13 cellular contexts compared by ENCODE assay signal in genomic region chr16:50626868-50627267, GRCh38. TPM values are rescaled to one million over a fixed set of nuclear protein-coding genes. Genes with fewer than 3 reads are reported as not detected.
A peak's percentile ranks its signal among the peaks of the same experiment; 100 is the strongest.
DNase-seq lines count a peak whose midpoint lies in the region; ATAC-seq and TF ChIP-seq lines count a peak whose summit lies in the region.
"Had no signal": no experiment of that assay in that cellular context is flagged by ENCODE, and none has a peak within 500 bp of the region (broad histone marks: within the 10 kb centered on the region; RNA-seq: fewer than 3 reads in every experiment).

No MANE protein-coding gene starts in this region.

- H3K27me3 Mint-ChIP-seq in CD4-positive, alpha-beta T cell, result no peaks in the 10 kb centered on the region
- no peaks in the 10 kb centered on the region for H3K27me3 Mint-ChIP-seq in nephron (ENCODE audit: low read depth)
- H3K27me3 Mint-ChIP-seq: activated B cell treated with CpG ODN at 0.5 μM for 24 hours had no signal

- peak overlapping the region; percentile 76 for H3K27ac Mint-ChIP-seq in CD4-positive, alpha-beta T cell
- H3K27ac Mint-ChIP-seq in activated naive CD4-positive, alpha-beta T cell treated with anti-CD3 and anti-CD28 coated beads, Interleukin-2, amount 50 U/mL, for 72 hours, result peak overlapping the region; percentile 83 to 92
- H3K27ac Mint-ChIP-seq in nephron, result peak overlapping the region in 2 of 3 experiments; percentile 50 to 78
- H3K27ac Mint-ChIP-seq: activated B cell treated with CpG ODN at 0.5 μM for 24 hours had no signal

- DNase-seq in CD4-positive, alpha-beta T cell, result peak in 1 of 10 experiments; percentile 2
- DNase-seq in HL-60 (ENCODE audit: low read depth in 1 of 2, low spot score in 1 of 2), result peak in 1 of 2 experiments; percentile 71
- no peak for DNase-seq in activated naive CD4-positive, alpha-beta T cell treated with anti-CD3 and anti-CD28 coated beads, Interleukin-2, amount 50 U/mL, for 72 hours (ENCODE audit: low spot score in 2 of 2)
- no peak for DNase-seq in NCI-H345 treated with DMSO at 0.1 percent for 48 hours (lab: John Stamatoyannopoulos, UW; ENCODE audit: unreplicated experiment)
- no peak for DNase-seq in D341Med (ENCODE audit: low spot score)
- DNase-seq in NCI-H1436 treated with DMSO at 0.1 percent for 48 hours (lab: John Stamatoyannopoulos, UW), result no peak
- DNase-seq: activated B cell treated with CpG ODN at 0.5 μM for 24 hours, PC-9, SW 1271 had no signal

- intact Hi-C loops in CD4-positive, alpha-beta T cell (cut with DNase I, micrococcal nuclease), result loop anchor here (5.0 kb wide), 2 partner anchors 75 to 80 kb away; partner anchors contain the start of gene NKD1 (in 1 of the 2)

- POLR2A ChIA-PET in CD4-positive, alpha-beta T cell (lab: Charles Lee), result interaction anchor here (1.2 kb wide), 1 partner anchor 10 kb away, joined by 3 read pairs; no protein-coding TSS in a partner anchor

- H3K27me3 ChIP-seq in CD4-positive, alpha-beta T cell (ENCODE audit: control insufficient read depth, insufficient read depth, low read length), result no peaks in the 10 kb centered on the region
- H3K27me3 ChIP-seq in HL-60 (ENCODE audit: insufficient read depth, poor library complexity, severe bottlenecking), result no peaks in the 10 kb centered on the region
- H3K27me3 ChIP-seq: pancreas had no signal

- H3K4me3 ChIP-seq in HL-60 (replicated peaks; ENCODE audit: insufficient read depth, low read length), result no peak overlapping the region
- H3K4me3 ChIP-seq: pancreas, PC-9 had no signal

- peaks cover 17% of the 10 kb centered on the region for H3K36me3 Mint-ChIP-seq in CD4-positive, alpha-beta T cell (ENCODE audit: low read depth)
- no peaks in the 10 kb centered on the region for H3K36me3 Mint-ChIP-seq in activated naive CD4-positive, alpha-beta T cell treated with anti-CD3 and anti-CD28 coated beads, Interleukin-2, amount 50 U/mL, for 72 hours
- peaks cover 24% of the 10 kb centered on the region for H3K36me3 Mint-ChIP-seq in nephron (ENCODE audit: low read depth)

- H3K9me3 Mint-ChIP-seq in CD4-positive, alpha-beta T cell, result no peaks in the 10 kb centered on the region
- H3K9me3 Mint-ChIP-seq in activated naive CD4-positive, alpha-beta T cell treated with anti-CD3 and anti-CD28 coated beads, Interleukin-2, amount 50 U/mL, for 72 hours, result no peaks in the 10 kb centered on the region
- no peaks in the 10 kb centered on the region for H3K9me3 Mint-ChIP-seq in nephron
- H3K9me3 Mint-ChIP-seq: activated B cell treated with CpG ODN at 0.5 μM for 24 hours had no signal

- peaks cover 45% of the 10 kb centered on the region for H3K4me1 Mint-ChIP-seq in CD4-positive, alpha-beta T cell (ENCODE audit: low read depth)
- H3K4me1 Mint-ChIP-seq in nephron, result peaks cover 25% of the 10 kb centered on the region

- CTCF ChIA-PET in CD4-positive, alpha-beta T cell (lab: Charles Lee), result interaction anchor here (0.6 to 2.7 kb wide), 6 partner anchors 18 to 601 kb away, joined by 3 to 13 read pairs (median 4); partner anchors contain the start of genes BRD7 and CNEP1R1

- peak; percentile 63 for ATAC-seq in CD4-positive, alpha-beta T cell (ENCODE audit: poor library complexity)
- ATAC-seq in activated naive CD4-positive, alpha-beta T cell treated with anti-CD3 and anti-CD28 coated beads, Interleukin-2, amount 50 U/mL, for 72 hours, result peak in 1 of 2 donors; percentile 25
- no peak for ATAC-seq in GM21528 (IDR thresholded peaks at IDR 0.05; ENCODE audit: low FRiP score, unreplicated experiment)

- no peak for TF ChIP-seq CTCF in CD4-positive, alpha-beta T cell (IDR thresholded peaks at IDR 0.05)
- TF ChIP-seq CTCF in HL-60 (IDR thresholded peaks at IDR 0.05; ENCODE audit: insufficient read depth, low read length) (no peak), nephron (IDR thresholded peaks at IDR 0.05; ENCODE audit: unreplicated experiment in 3 of 3) (no peak)

- H3K27ac ChIP-seq in CD4-positive, alpha-beta T cell (ENCODE audit: low read depth, low read length), result no peak overlapping the region
- H3K27ac ChIP-seq in HL-60 (replicated peaks), result peak overlapping the region; percentile 27; the same call in 1 of the 2 replicates
- H3K27ac ChIP-seq: KMS-11, pancreas, PC-9 had no signal

- H3K4me3 Mint-ChIP-seq in CD4-positive, alpha-beta T cell, result peak overlapping the region; percentile 83
- H3K4me3 Mint-ChIP-seq in nephron, result no peak overlapping the region

- H3K9me3 ChIP-seq in CD4-positive, alpha-beta T cell (ENCODE audit: control insufficient read depth, low read length), result no peaks in the 10 kb centered on the region
- H3K9me3 ChIP-seq: pancreas had no signal

RNA-seq across cellular contexts. Expression of gene SNX20, which starts 54.2 kb away (rescaled TPM):
- total RNA-seq in CD4-positive, alpha-beta T cell, result 10 to 100 TPM; 26.6 TPM
- total RNA-seq in activated naive CD4-positive, alpha-beta T cell treated with anti-CD3 and anti-CD28 coated beads, Interleukin-2, amount 50 U/mL, for 72 hours, result 10 to 100 TPM; 36.7 to 48.4 TPM
- total RNA-seq: PC-9 had no signal
